1 cellular context compared by ENCODE assay signal in the genomic region with DNA sequence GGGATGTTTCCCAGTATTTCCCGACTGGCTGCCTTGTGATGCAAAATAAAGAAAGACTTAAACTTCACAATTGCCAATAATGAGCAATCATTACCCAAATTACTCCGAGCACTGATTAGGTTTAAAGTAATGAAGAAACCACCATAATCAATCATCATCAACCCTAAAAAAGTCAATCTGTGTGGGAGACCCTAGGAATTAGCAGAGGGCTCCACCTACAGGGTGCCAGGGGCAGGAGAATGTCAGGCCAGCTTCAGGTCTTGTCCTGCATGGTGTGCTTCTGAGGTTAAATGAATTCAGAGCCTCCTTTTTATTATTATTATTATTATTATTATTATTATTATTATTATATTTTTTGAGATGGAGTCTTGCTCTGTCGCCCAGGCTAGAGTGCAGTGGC.
TF ChIP-seq lines count a peak whose summit lies in the region.

No MANE protein-coding gene starts in this region.

TF ChIP-seq in HepG2, 621 proteins besides CTCF, POLR2A, EP300 and RAD21 (continued from another document):
- TF ChIP-seq IRF2 (CRISPR knock-in tag; IDR thresholded peaks at IDR 0.05) (no peak), ZNF451 (CRISPR knock-in tag; IDR thresholded peaks at IDR 0.05) (no peak)
